Comparison of ENCODE assay signal across 8 cellular contexts in genomic region chr1:51518033-51518729, GRCh38. TPM values are rescaled to one million over a fixed set of nuclear protein-coding genes. Genes with fewer than 3 reads are reported as not detected.
DNase-seq lines count a peak whose midpoint lies in the region; ATAC-seq and TF ChIP-seq lines count a peak whose summit lies in the region.

No MANE protein-coding gene starts in this region.

- H4K91ac ChIP-seq in H9 (ENCODE audit: insufficient read length, low read depth, low read length): no peak overlapping the region

- H3K9me3 Mint-ChIP-seq in H9: no peaks in the 10 kb centered on the region
- H3K9me3 Mint-ChIP-seq in stimulated activated naive CD8-positive, alpha-beta T cell treated with anti-CD3 and anti-CD28 coated beads, Interleukin-15, Interleukin-2, amounts not matched to agents 100 ng/mL and 50 ng/mL, for 24 hours: no peaks in the 10 kb centered on the region

- no peaks in the 10 kb centered on the region for H3K9me3 ChIP-seq in H9 (ENCODE audit: control insufficient read depth, low read depth, low read length)
- H3K9me3 ChIP-seq in effector memory CD4-positive, alpha-beta T cell (ENCODE audit: control insufficient read depth, low read length): no peaks in the 10 kb centered on the region

- no peak overlapping the region for H2AFZ ChIP-seq in H9 (ENCODE audit: low read length)

- no peaks in the 10 kb centered on the region for H3K27me3 ChIP-seq in H9 (ENCODE audit: insufficient read depth, low read length)
- H3K27me3 ChIP-seq in effector memory CD4-positive, alpha-beta T cell (replicated peaks; ENCODE audit: control insufficient read depth, insufficient read depth, low read length, poor library complexity, severe bottlenecking): no peaks in the 10 kb centered on the region

- peak overlapping the region; percentile 78 to 85 for H3K4me3 Mint-ChIP-seq in H9
- peak overlapping the region; percentile 94 for H3K4me3 Mint-ChIP-seq in stimulated activated naive CD8-positive, alpha-beta T cell treated with anti-CD3 and anti-CD28 coated beads, Interleukin-15, Interleukin-2, amounts not matched to agents 100 ng/mL and 50 ng/mL, for 24 hours

- H4K5ac ChIP-seq in H9 (ENCODE audit: insufficient read length, low read depth, low read length): no peak overlapping the region

- H3K23ac ChIP-seq in H9 (ENCODE audit: insufficient read length, low read depth, low read length): no peak overlapping the region

- H3K4me1 ChIP-seq in H9 (ENCODE audit: insufficient read depth, low read length): no peaks in the 10 kb centered on the region
- H3K4me1 ChIP-seq in effector memory CD4-positive, alpha-beta T cell (ENCODE audit: control insufficient read depth, insufficient read depth, low read length, poor library complexity, severe bottlenecking): peaks cover 26% of the 10 kb centered on the region

- no peak for TF ChIP-seq CTCF in H9 (conservative IDR thresholded peaks at IDR 0.05)

- no CpG with 5 or more reads among the region's 26 CpGs for WGBS in H9 (ENCODE audit: extremely low coverage, insufficient read length, low lambda C conversion rate)

- H3K27ac Mint-ChIP-seq in H9: peak overlapping the region; percentile 8 to 87 (median 64)
- H3K27ac Mint-ChIP-seq in stimulated activated naive CD8-positive, alpha-beta T cell treated with anti-CD3 and anti-CD28 coated beads, Interleukin-15, Interleukin-2, amounts not matched to agents 100 ng/mL and 50 ng/mL, for 24 hours: peak overlapping the region; percentile 93

- H3T11ph ChIP-seq in H9 (ENCODE audit: low read length): no peak overlapping the region

- H3K79me2 ChIP-seq in H9 (ENCODE audit: insufficient read depth, low read length): no peaks in the 10 kb centered on the region; the same call in 1 of the 2 replicates

- H3K9ac ChIP-seq in H9 (ENCODE audit: extremely low read depth, insufficient read length, low read length): peak overlapping the region; percentile 20

- no peak overlapping the region for H2BK20ac ChIP-seq in H9 (ENCODE audit: low read depth, low read length, poor library complexity, severe bottlenecking)

- no peak overlapping the region for H4K8ac ChIP-seq in H9 (replicated peaks; ENCODE audit: insufficient read length, low read depth, low read length)

- peak overlapping the region; percentile 88 for H3K4me2 ChIP-seq in H9 (ENCODE audit: insufficient read depth, insufficient read length, low read length)

- peaks cover 14 to 16% of the 10 kb centered on the region in 2 experiments for H3K4me1 Mint-ChIP-seq in H9
- H3K4me1 Mint-ChIP-seq in stimulated activated naive CD8-positive, alpha-beta T cell treated with anti-CD3 and anti-CD28 coated beads, Interleukin-15, Interleukin-2, amounts not matched to agents 100 ng/mL and 50 ng/mL, for 24 hours (ENCODE audit: low read depth): peaks cover 62% of the 10 kb centered on the region

- H3K27ac ChIP-seq in H9 (ENCODE audit: insufficient read length, low read depth, low read length): no peak overlapping the region
- H3K27ac ChIP-seq in effector memory CD4-positive, alpha-beta T cell (ENCODE audit: insufficient read depth, low read length, poor library complexity, severe bottlenecking): peak overlapping the region; percentile 72

- H2BK15ac ChIP-seq in H9 (ENCODE audit: low read depth, low read length): no peak overlapping the region

- no peak overlapping the region for H2BK12ac ChIP-seq in H9 (ENCODE audit: insufficient read length, low read depth, low read length)

- H3K36me3 Mint-ChIP-seq in H9 (ENCODE audit: insufficient read depth in 1 of 3, low read depth in 3 of 3): no peaks in the 10 kb centered on the region
- peaks cover 7% of the 10 kb centered on the region for H3K36me3 Mint-ChIP-seq in stimulated activated naive CD8-positive, alpha-beta T cell treated with anti-CD3 and anti-CD28 coated beads, Interleukin-15, Interleukin-2, amounts not matched to agents 100 ng/mL and 50 ng/mL, for 24 hours (ENCODE audit: low read depth)

- H3K4ac ChIP-seq in H9 (ENCODE audit: low read depth, low read length): no peak overlapping the region

- ATAC-seq in GM21825 (IDR thresholded peaks at IDR 0.05; ENCODE audit: unreplicated experiment): no peak

- no peaks in the 10 kb centered on the region for H3K36me3 ChIP-seq in effector memory CD4-positive, alpha-beta T cell (ENCODE audit: control insufficient read depth, insufficient read depth, low read length)

- no peak overlapping the region for H2BK5ac ChIP-seq in H9 (ENCODE audit: insufficient read length, low read length)

- H3K23me2 ChIP-seq in H9 (ENCODE audit: insufficient read length, low read depth, low read length, poor library complexity, severe bottlenecking): peaks cover 8% of the 10 kb centered on the region

- H3K79me1 ChIP-seq in H9 (ENCODE audit: insufficient read depth, low read depth, low read length, poor library complexity, severe bottlenecking): peaks cover 2% of the 10 kb centered on the region

- peak overlapping the region; percentile 80 for H3K4me3 ChIP-seq in effector memory CD4-positive, alpha-beta T cell (ENCODE audit: insufficient read depth, low read depth, low read length, poor library complexity, severe bottlenecking)

- no peaks in the 10 kb centered on the region for H3K27me3 Mint-ChIP-seq in H9 (ENCODE audit: low read depth)
- no peaks in the 10 kb centered on the region for H3K27me3 Mint-ChIP-seq in stimulated activated naive CD8-positive, alpha-beta T cell treated with anti-CD3 and anti-CD28 coated beads, Interleukin-15, Interleukin-2, amounts not matched to agents 100 ng/mL and 50 ng/mL, for 24 hours

- H2BK120ac ChIP-seq in H9 (ENCODE audit: low read depth, low read length, poor library complexity, severe bottlenecking): no peak overlapping the region

- H3K56ac ChIP-seq in H9 (ENCODE audit: insufficient read length, low read depth, low read length): no peak overlapping the region

- H3K18ac ChIP-seq in H9 (ENCODE audit: insufficient read length, low read depth, low read length): no peak overlapping the region

- no peaks in the 10 kb centered on the region for H4K20me1 ChIP-seq in H9 (ENCODE audit: control insufficient read depth, insufficient read depth, insufficient read length)

- no peak overlapping the region for H3K14ac ChIP-seq in H9 (ENCODE audit: insufficient read depth, low read length)

- DNase-seq in GF-D8 (lab: John Stamatoyannopoulos, UW) (peak; percentile 65), H9 (peak; percentile 67), NCI-H2029 treated with DMSO at 0.1 percent for 48 hours (lab: John Stamatoyannopoulos, UW) (peak; percentile 98), lung microvascular endothelial cell (ENCODE audit: low read depth in 2 of 2) (peak; percentile 30 to 39)
- peak; percentile 17 to 29 for DNase-seq in activated CD4-positive, alpha-beta T cell treated with anti-CD3 and anti-CD28 coated beads for 4 hours
- DNase-seq in effector memory CD4-positive, alpha-beta T cell: peak; percentile 41 to 54 (median 44)

- H2AK5ac ChIP-seq in H9 (ENCODE audit: insufficient read length, low read length): no peak overlapping the region

RNA-seq across cellular contexts. Expression of gene EPS15, which starts 0.9 kb away (rescaled TPM):
- total RNA-seq in H9 (2021): 40.2 and 44.1 TPM in 2 replicates
- total RNA-seq in lung microvascular endothelial cell: 51.2 and 83.1 TPM in 2 replicates

Comparison
In these comparisons a context has a peak if more than half of its experiments do, and no peak if none do; other contexts are left out.
1. DNase-seq: peak in every context shown above with its lines; median percentile 98 in NCI-H2029 treated with DMSO at 0.1 percent for 48 hours; 67 in H9; 65 in GF-D8; 44 in effector memory CD4-positive, alpha-beta T cell; 34 in lung microvascular endothelial cell; 23 in activated CD4-positive, alpha-beta T cell treated with anti-CD3 and anti-CD28 coated beads for 4 hours.